19 cellular contexts compared by ENCODE assay signal in the genomic region with DNA sequence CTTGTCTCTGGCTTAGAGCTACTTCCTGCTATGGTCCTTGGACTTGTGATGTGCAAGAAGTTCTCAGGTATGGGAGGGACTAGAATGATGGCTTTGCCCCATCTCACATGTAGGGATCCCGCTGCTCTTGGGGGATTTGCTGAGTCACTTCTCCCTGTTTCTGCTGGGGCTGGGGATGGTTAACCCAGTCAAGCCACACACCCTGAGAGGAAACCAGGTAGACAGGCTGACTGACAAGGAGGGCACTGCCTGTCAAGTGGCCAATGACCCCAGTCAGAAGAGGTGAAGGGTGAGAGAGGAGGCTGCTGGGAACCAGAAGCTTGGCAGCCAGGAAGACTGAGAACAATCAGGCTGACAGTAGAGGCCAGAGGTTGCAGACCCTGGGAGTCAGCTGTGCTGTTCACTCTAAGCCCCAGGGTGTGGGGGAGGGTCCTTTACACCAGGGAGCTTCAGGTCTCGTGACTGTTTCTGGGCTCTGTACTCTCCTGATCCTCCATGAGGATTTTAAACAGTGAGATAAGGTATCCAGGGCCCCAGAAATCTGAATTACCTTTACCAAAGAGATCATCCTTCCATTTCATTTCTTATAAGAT. TPM values are rescaled to one million over a fixed set of nuclear protein-coding genes. Genes with fewer than 3 reads are reported as not detected.
DNase-seq lines count a peak whose midpoint lies in the region; ATAC-seq and TF ChIP-seq lines count a peak whose summit lies in the region.
"Had no signal": no experiment of that assay in that cellular context is flagged by ENCODE, and none has a peak within 500 bp of the region (broad histone marks: within the 10 kb centered on the region; RNA-seq: fewer than 3 reads in every experiment).

No MANE protein-coding gene starts in this region.

- ATAC-seq in lung (ENCODE audit: insufficient read depth, low FRiP score) (no peak), GM21515 (IDR thresholded peaks at IDR 0.05; ENCODE audit: unreplicated experiment) (no peak), GM18868 (IDR thresholded peaks at IDR 0.05; ENCODE audit: unreplicated experiment) (no peak)

- TF ChIP-seq CTCF in colonic mucosa (IDR thresholded peaks at IDR 0.05) (no peak), lung (IDR thresholded peaks at IDR 0.05; ENCODE audit: control extremely low read depth, extremely low read depth) (no peak)

- no peak overlapping the region for H3K4me3 ChIP-seq in HUES64 (ENCODE audit: low read length)
- no peak overlapping the region for H3K4me3 ChIP-seq in colonic mucosa
- no peak overlapping the region for H3K4me3 ChIP-seq in lung
- H3K4me3 ChIP-seq: HAP-1, SJSA1 had no signal

- peak; percentile 72 for DNase-seq in ELF-1 (ENCODE audit: low read depth, low spot score)
- peak; percentile 10 for DNase-seq in colonic mucosa
- DNase-seq in lung (ENCODE audit: low spot score): peak; percentile 15
- DNase-seq in NCI-H187 treated with DMSO at 0.1 percent for 48 hours (lab: John Stamatoyannopoulos, UW): no peak
- no peak for DNase-seq in HuH-7 (ENCODE audit: low spot score)
- DNase-seq: CD4-positive, alpha-beta T cell; EL; MM.1S; NCI-H1105 treated with DMSO at 0.1 percent for 48 hours; NCI-H2029; NCI-H526; NK-92 treated with Interleukin-12 subunit alpha and Interleukin-12 subunit beta, amount 100 ng/mL, for 24 hours had no signal

- WGBS in HUES64: 30% methylated on average over 2 of the region's 2 CpGs
- 37 to 55% methylated on average over 2 of the region's 2 CpGs for WGBS in lung, 2 donors

- H3K4me1 ChIP-seq in HUES64 (ENCODE audit: insufficient read depth, low read length) (peaks cover 43% of the 10 kb centered on the region), colonic mucosa (no peaks in the 10 kb centered on the region), lung (ENCODE audit: control insufficient read depth in 2 of 2, insufficient read depth in 2 of 2, low read length in 2 of 2) (peaks cover 0 to 3% of the 10 kb centered on the region in 2 donors)
- H3K4me1 ChIP-seq: SJSA1 had no signal

- no peaks in the 10 kb centered on the region for H3K36me3 ChIP-seq in HUES64 (ENCODE audit: insufficient read depth, low read length)
- H3K36me3 ChIP-seq in colonic mucosa: no peaks in the 10 kb centered on the region
- no peaks in the 10 kb centered on the region for H3K36me3 ChIP-seq in lung (ENCODE audit: control insufficient read depth in 2 of 2, insufficient read depth in 2 of 2, low read length in 2 of 2)
- H3K36me3 ChIP-seq: HAP-1, SJSA1 had no signal

- intact Hi-C loops in colonic mucosa (cut with DNase I): no loop called here

- H3K27me3 ChIP-seq in HUES64 (ENCODE audit: insufficient read depth, low read length): peaks cover 2% of the 10 kb centered on the region
- no peaks in the 10 kb centered on the region for H3K27me3 ChIP-seq in colonic mucosa
- no peaks in the 10 kb centered on the region for H3K27me3 ChIP-seq in lung (ENCODE audit: control insufficient read depth, insufficient read depth)
- H3K27me3 ChIP-seq: SJSA1 had no signal

- no peak overlapping the region for H3K9ac ChIP-seq in HUES64 (ENCODE audit: low read depth, low read length)
- no peak overlapping the region for H3K9ac ChIP-seq in colonic mucosa (ENCODE audit: low read depth in 2 of 2, low read length in 2 of 2)
- H3K9ac ChIP-seq: KMS-11 had no signal

- peak overlapping the region; percentile 84; the same call in 1 of the 2 replicates for H3K27ac ChIP-seq in HUES64 (ENCODE audit: low read depth, low read length)
- H3K27ac ChIP-seq in colonic mucosa: no peak overlapping the region
- H3K27ac ChIP-seq in lung (ENCODE audit: low read depth in 1 of 2, low read length in 1 of 2): no peak overlapping the region
- H3K27ac ChIP-seq: KMS-11, RWPE1, SJSA1 had no signal

- H3K9me3 ChIP-seq in HUES64 (ENCODE audit: insufficient read depth, low read depth, low read length) (no peaks in the 10 kb centered on the region), colonic mucosa (no peaks in the 10 kb centered on the region), lung (ENCODE audit: control insufficient read depth in 2 of 2, insufficient read depth in 1 of 2, low read length in 1 of 2) (no peaks in the 10 kb centered on the region)
- H3K9me3 ChIP-seq: HAP-1, SJSA1 had no signal

RNA-seq across cellular contexts. Expression of a gene that starts 34.6 kb away (rescaled TPM):
- 2.4 TPM for polyA plus RNA-seq in HUES64 (2013, experiment 1 of 2)
- 2.7 TPM for polyA plus RNA-seq in HUES64 (2013, experiment 2 of 2)
- total RNA-seq in colonic mucosa: 100 to 1,000 TPM in 1 of 2 donors, 10 to 100 TPM in 1; 58.8 to 201 TPM
- total RNA-seq in lung: 100 to 1,000 TPM in 1 of 2 donors, 10 to 100 TPM in 1; 76.2 to 102 TPM
- 100 to 1,000 TPM; 205 to 451 TPM for polyA plus RNA-seq in lung

Comparison
In these comparisons a context has a peak if more than half of its experiments do, and no peak if none do; other contexts are left out.
1. DNase-seq: peak in ELF-1 (single experiment), colonic mucosa (single experiment) and lung (single experiment); none in NCI-H187 treated with DMSO at 0.1 percent for 48 hours (single experiment) and HuH-7 (single experiment).